8 cellular contexts compared by ENCODE assay signal in the genomic region with DNA sequence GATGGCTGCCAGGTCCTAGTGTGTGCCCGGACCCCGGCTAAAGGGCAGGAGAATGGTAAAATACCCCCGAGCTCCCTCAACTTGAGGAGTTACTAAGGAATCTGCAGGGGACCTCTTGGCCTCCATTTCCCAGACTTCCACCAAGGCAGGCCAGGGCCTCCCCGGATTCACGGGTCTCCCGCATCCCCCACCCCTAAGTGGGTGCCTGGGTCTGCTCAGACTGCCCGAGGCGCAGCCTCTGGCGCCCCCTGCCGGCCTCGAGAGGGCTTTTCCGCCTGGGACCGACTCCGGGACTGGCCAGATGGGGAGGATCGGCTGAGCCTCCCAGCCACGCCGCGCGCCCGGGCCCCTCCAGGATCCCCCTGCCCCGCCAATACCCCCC. TPM values are rescaled to one million over a fixed set of nuclear protein-coding genes. Genes with fewer than 3 reads are reported as not detected.
A peak's percentile ranks its signal among the peaks of the same experiment; 100 is the strongest.
DNase-seq lines count a peak whose midpoint lies in the region; ATAC-seq and TF ChIP-seq lines count a peak whose summit lies in the region.

No MANE protein-coding gene starts in this region.

- TF ChIP-seq POLR2A in heart left ventricle (IDR thresholded peaks at IDR 0.05), result no peak
- no peak for TF ChIP-seq POLR2A in prostate gland (IDR thresholded peaks at IDR 0.05)

- H3K4me1 ChIP-seq in heart left ventricle (peaks cover 3 to 80% (median 50%) of the 10 kb centered on the region in 12 donors), prostate gland (replicated peaks) (peaks cover 6% of the 10 kb centered on the region)

- H3K9me3 ChIP-seq in KOPT-K1 (ENCODE audit: insufficient read depth, low read length, poor library complexity, severe bottlenecking) (no peaks in the 10 kb centered on the region), heart left ventricle (no peaks in the 10 kb centered on the region), prostate gland (no peaks in the 10 kb centered on the region)

- no peaks in the 10 kb centered on the region for H3K36me3 ChIP-seq in KOPT-K1 (ENCODE audit: insufficient read depth, low read length)
- no peaks in the 10 kb centered on the region for H3K36me3 ChIP-seq in heart left ventricle
- no peaks in the 10 kb centered on the region for H3K36me3 ChIP-seq in prostate gland

- H3K4me3 ChIP-seq in heart left ventricle (peak overlapping the region; percentile 40 to 81 (median 64)), prostate gland (peak overlapping the region; percentile 66 to 70)

- no peaks in the 10 kb centered on the region for H3K9me3 Mint-ChIP-seq in activated naive CD8-positive, alpha-beta T cell (ENCODE audit: low read depth)

- peak; percentile 99 for TF ChIP-seq CTCF in C4-2B (conservative IDR thresholded peaks at IDR 0.05)
- peak; percentile 86 to 97 (median 92) for TF ChIP-seq CTCF in heart left ventricle (IDR thresholded peaks at IDR 0.05)
- peak; percentile 64 to 89 (median 76) for TF ChIP-seq CTCF in prostate gland (IDR thresholded peaks at IDR 0.05)

- 14 to 37% (median 15%) methylated on average over 7 to 21 of the region's 21 CpGs for whole genome bisulfite sequencing in heart left ventricle, 4 donors
- WGBS in prostate gland, result 12% methylated on average over 21 of the region's 21 CpGs

- H3K27me3 ChIP-seq in heart left ventricle, result peaks cover 0 to 27% (median 4%) of the 10 kb centered on the region in 9 donors
- no peaks in the 10 kb centered on the region for H3K27me3 ChIP-seq in prostate gland (replicated peaks; ENCODE audit: insufficient read depth)

- peak; percentile 64 to 86 (median 72) for DNase-seq in heart left ventricle
- DNase-seq in prostate gland (ENCODE audit: low spot score), result peak; percentile 66
- peak; percentile 67 for DNase-seq in ureter (ENCODE audit: low spot score)

- intact Hi-C loops in heart left ventricle (cut with DNase I), result loop anchor here in 9 of 10 donors (5.0 to 10.0 kb wide), 7 partner anchors 33 to 158 kb away; a partner anchor contains a TSS
- intact Hi-C loops in prostate gland (cut with DNase I), result loop anchor here (2.0 kb wide), 2 partner anchors 65 to 157 kb away; a partner anchor contains a TSS

- peaks cover 7% of the 10 kb centered on the region for H3K27me3 Mint-ChIP-seq in activated naive CD8-positive, alpha-beta T cell

- H3K27ac Mint-ChIP-seq in activated naive CD8-positive, alpha-beta T cell, result no peak overlapping the region

- no peaks in the 10 kb centered on the region for H3K36me3 Mint-ChIP-seq in activated naive CD8-positive, alpha-beta T cell

- peak overlapping the region; percentile 75 for H3K4me3 Mint-ChIP-seq in activated naive CD8-positive, alpha-beta T cell

- H3K27ac ChIP-seq in C4-2B (peak overlapping the region; percentile 88), KOPT-K1 (ENCODE audit: low read depth, low read length, poor library complexity, severe bottlenecking) (peak overlapping the region; percentile 65), heart left ventricle (peak overlapping the region in 9 of 12 donors; percentile 64 to 86 (median 77)), prostate gland (peak overlapping the region; percentile 81 to 82)

- H3K4me1 Mint-ChIP-seq in activated naive CD8-positive, alpha-beta T cell (ENCODE audit: low read depth), result peaks cover 30% of the 10 kb centered on the region

- ATAC-seq in GM19455 (IDR thresholded peaks at IDR 0.05; ENCODE audit: unreplicated experiment), result peak; percentile 44
- ATAC-seq in SK-N-SH treated with all-trans-retinoic acid at 6 μM for 48 hours, result peak; percentile 77
- peak; percentile 28 to 69 (median 52) for ATAC-seq in heart left ventricle

TF ChIP-seq in SK-N-SH treated with all-trans-retinoic acid at 6 μM for 48 hours, 23 proteins besides CTCF, POLR2A, EP300 and RAD21:
- TF ChIP-seq GLIS3 (CRISPR knock-in tag; IDR thresholded peaks at IDR 0.05) (no peak), ESRRG (CRISPR knock-in tag; IDR thresholded peaks at IDR 0.05) (no peak), SNAI2 (CRISPR knock-in tag; IDR thresholded peaks at IDR 0.05) (no peak), ZFP3 (CRISPR knock-in tag; IDR thresholded peaks at IDR 0.05) (no peak)
- TF ChIP-seq, protein P1, sequence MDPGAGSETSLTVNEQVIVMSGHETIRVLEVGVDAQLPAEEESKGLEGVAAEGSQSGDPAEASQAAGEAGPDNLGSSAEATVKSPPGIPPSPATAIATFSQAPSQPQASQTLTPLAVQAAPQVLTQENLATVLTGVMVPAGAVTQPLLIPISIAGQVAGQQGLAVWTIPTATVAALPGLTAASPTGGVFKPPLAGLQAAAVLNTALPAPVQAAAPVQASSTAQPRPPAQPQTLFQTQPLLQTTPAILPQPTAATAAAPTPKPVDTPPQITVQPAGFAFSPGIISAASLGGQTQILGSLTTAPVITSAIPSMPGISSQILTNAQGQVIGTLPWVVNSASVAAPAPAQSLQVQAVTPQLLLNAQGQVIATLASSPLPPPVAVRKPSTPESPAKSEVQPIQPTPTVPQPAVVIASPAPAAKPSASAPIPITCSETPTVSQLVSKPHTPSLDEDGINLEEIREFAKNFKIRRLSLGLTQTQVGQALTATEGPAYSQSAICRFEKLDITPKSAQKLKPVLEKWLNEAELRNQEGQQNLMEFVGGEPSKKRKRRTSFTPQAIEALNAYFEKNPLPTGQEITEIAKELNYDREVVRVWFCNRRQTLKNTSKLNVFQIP (CRISPR knock-in tag; IDR thresholded peaks at IDR 0.05; ENCODE audit: borderline replicate concordance, low read depth), result no peak

RNA-seq across cellular contexts. Expression of a gene that starts 1.7 kb away (rescaled TPM):
- total RNA-seq in heart left ventricle (10 to 100 TPM; 10.8 to 20.2 (median 15.2) TPM), prostate gland (10 to 100 TPM; 11.6 to 21.4 TPM), ureter (17.7 TPM)
- polyA plus RNA-seq in heart left ventricle, result 10 to 100 TPM in 1 of 2 donors, 1 to 10 TPM in 1; 7.2 to 18.5 TPM

RNA-seq across cellular contexts. Expression of a gene that starts 23.8 kb away (rescaled TPM):
- total RNA-seq in heart left ventricle, result 10 to 100 TPM in 3 of 9 donors, 1 to 10 TPM in 6; 5.2 to 11.6 (median 9.3) TPM
- 10 to 100 TPM in 1 of 2 donors, 1 to 10 TPM in 1; 4.7 to 17.5 TPM for polyA plus RNA-seq in heart left ventricle
- total RNA-seq in prostate gland, result 10 to 100 TPM; 15.2 to 22.7 TPM
- 17.1 TPM for total RNA-seq in ureter

Comparison
In these comparisons a context has a peak if more than half of its experiments do, and no peak if none do; other contexts are left out.
1. Peak in every context shown above with its lines: DNase-seq, ATAC-seq, H3K4me3 ChIP-seq and H3K27ac ChIP-seq.